In the genomic region with DNA sequence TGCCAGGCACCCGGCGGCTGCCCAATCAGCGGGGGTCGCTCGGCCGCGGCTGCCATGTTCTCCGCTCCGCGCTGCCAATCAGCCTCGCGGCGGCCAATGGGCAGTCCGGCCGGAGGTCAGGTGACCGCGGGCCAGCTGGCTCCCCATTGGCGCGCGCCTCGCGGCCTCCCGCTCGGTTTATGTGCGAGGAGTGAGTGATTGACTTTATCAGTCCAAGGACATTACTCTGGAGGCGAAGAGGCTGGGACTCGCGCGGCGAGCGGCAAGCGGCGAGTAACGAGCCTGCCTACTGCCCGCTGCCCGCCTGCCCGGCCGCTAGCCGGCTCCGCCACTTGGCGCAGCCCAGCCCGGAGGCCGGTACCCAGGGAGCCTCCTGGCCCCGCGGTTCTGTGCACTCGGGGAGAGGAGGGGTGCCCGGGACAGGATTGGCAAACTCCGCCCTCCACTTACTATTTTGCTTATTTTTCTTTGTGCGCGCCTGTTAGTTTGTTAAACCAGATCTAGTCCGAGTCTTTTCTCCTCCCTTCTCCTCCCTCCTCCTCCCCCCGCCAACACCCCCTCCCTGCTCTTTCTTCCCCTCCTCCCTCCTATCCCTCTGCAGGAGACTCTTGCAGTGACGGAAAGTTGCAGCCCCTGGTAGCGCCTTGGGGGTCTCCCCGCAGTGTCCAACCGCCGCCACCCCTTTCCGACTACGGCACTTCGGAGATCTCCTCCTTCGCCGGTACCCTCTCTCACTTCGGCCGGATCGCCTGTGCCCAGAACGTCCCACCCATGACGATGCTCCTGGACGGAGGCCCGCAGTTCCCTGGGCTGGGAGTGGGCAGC, we compare ENCODE assay signal across 10 cellular contexts. TPM values are rescaled to one million over a fixed set of nuclear protein-coding genes. Genes with fewer than 3 reads are reported as not detected.
DNase-seq lines count a peak whose midpoint lies in the region; ATAC-seq lines count a peak whose summit lies in the region.
"Had no signal": no experiment of that assay in that cellular context is flagged by ENCODE, and none has a peak within 500 bp of the region (broad histone marks: within the 10 kb centered on the region; RNA-seq: fewer than 3 reads in every experiment).

Gene ZIC3 (plus strand): TSS at position 207 of the 825 bp plus-strand sequence. CDS start 565 bp downstream, at position 772.

- H3K36me3 ChIP-seq in trophoblast cell (ENCODE audit: control insufficient read depth in 1 of 2, insufficient read depth in 2 of 2, low read length in 2 of 2) = no peaks in the 10 kb centered on the region
- H3K36me3 ChIP-seq: BLaER1 had no signal

- H2AFZ ChIP-seq in trophoblast cell (ENCODE audit: insufficient read depth, low read length, poor library complexity) = peak within 1 kb of the TSS; percentile 84

- intact Hi-C loops in activated CD4-positive, alpha-beta T cell treated with anti-CD3 and anti-CD28 coated beads for 36 hours (cut with DNase I, micrococcal nuclease) = loop anchor here (1.0 to 5.0 kb wide), 4 partner anchors 16 to 139 kb away; no protein-coding TSS in a partner anchor
- intact Hi-C loops in activated T-helper 1 cell treated with anti-CD3 and anti-CD28 coated beads, Interleukin-12 subunit alpha, Interleukin-12 subunit beta, Interleukin-2, Interleukin-4 antibody, amounts not matched to agents 30 ng/mL and 10 ng/mL and 1 ng/mL, durations not matched to agents 14 hours and 24 hours and 36 hours (cut with micrococcal nuclease) = loop anchor here (1.0 kb wide), 1 partner anchor 17 kb away; no protein-coding TSS in a partner anchor
- intact Hi-C loops in left ventricle myocardium superior (cut with micrococcal nuclease) = no loop called here

- peaks cover 0 to 10% of the 10 kb centered on the region in 2 experiments for H3K4me1 ChIP-seq in trophoblast cell (ENCODE audit: control insufficient read depth in 1 of 2, insufficient read depth in 2 of 2, low read length in 2 of 2)
- H3K4me1 ChIP-seq: BLaER1 had no signal

- H3K27ac Mint-ChIP-seq in activated CD4-positive, alpha-beta T cell treated with anti-CD3 and anti-CD28 coated beads for 36 hours = no peak within 1 kb of the TSS
- H3K27ac Mint-ChIP-seq in activated T-helper 1 cell treated with anti-CD3 and anti-CD28 coated beads, Interleukin-12 subunit alpha, Interleukin-12 subunit beta, Interleukin-2, Interleukin-4 antibody, amounts not matched to agents 30 ng/mL and 10 ng/mL and 1 ng/mL, durations not matched to agents 14 hours and 24 hours and 36 hours = peak within 1 kb of the TSS; percentile 75

- no peak within 1 kb of the TSS for H3K14ac ChIP-seq in trophoblast cell (ENCODE audit: low read length)

- POLR2A ChIA-PET in activated CD4-positive, alpha-beta T cell treated with anti-CD3 and anti-CD28 coated beads for 36 hours (lab: Charles Lee) = no interaction called here

- no peak within 1 kb of the TSS for H2BK12ac ChIP-seq in trophoblast cell (ENCODE audit: low read length)

- no peaks in the 10 kb centered on the region for H3K9me3 Mint-ChIP-seq in activated CD4-positive, alpha-beta T cell treated with anti-CD3 and anti-CD28 coated beads for 36 hours (ENCODE audit: low read depth)
- no peaks in the 10 kb centered on the region for H3K9me3 Mint-ChIP-seq in activated T-helper 1 cell treated with anti-CD3 and anti-CD28 coated beads, Interleukin-12 subunit alpha, Interleukin-12 subunit beta, Interleukin-2, Interleukin-4 antibody, amounts not matched to agents 30 ng/mL and 10 ng/mL and 1 ng/mL, durations not matched to agents 14 hours and 24 hours and 36 hours

- H3K36me3 Mint-ChIP-seq in activated CD4-positive, alpha-beta T cell treated with anti-CD3 and anti-CD28 coated beads for 36 hours (ENCODE audit: low read depth) = no peaks in the 10 kb centered on the region
- H3K36me3 Mint-ChIP-seq in activated T-helper 1 cell treated with anti-CD3 and anti-CD28 coated beads, Interleukin-12 subunit alpha, Interleukin-12 subunit beta, Interleukin-2, Interleukin-4 antibody, amounts not matched to agents 30 ng/mL and 10 ng/mL and 1 ng/mL, durations not matched to agents 14 hours and 24 hours and 36 hours (ENCODE audit: low read depth) = no peaks in the 10 kb centered on the region

- WGBS in trophoblast cell (ENCODE audit: extremely low coverage, insufficient coverage, insufficient read length) = no CpG with 5 or more reads among the region's 69 CpGs

- CTCF ChIA-PET in activated CD4-positive, alpha-beta T cell treated with anti-CD3 and anti-CD28 coated beads for 36 hours (lab: Charles Lee) = interaction anchor here (0.7 kb wide), 1 partner anchor 72 kb away, joined by 3 read pairs; no protein-coding TSS in a partner anchor

- no peaks in the 10 kb centered on the region for H3K79me1 ChIP-seq in trophoblast cell (ENCODE audit: low read length)

- peak within 1 kb of the TSS; percentile 24 for H4K12ac ChIP-seq in trophoblast cell (ENCODE audit: low read depth, low read length)

- no peak within 1 kb of the TSS for H4K91ac ChIP-seq in trophoblast cell (ENCODE audit: low read depth, low read length)

- peaks cover 17% of the 10 kb centered on the region for H3K4me1 Mint-ChIP-seq in activated CD4-positive, alpha-beta T cell treated with anti-CD3 and anti-CD28 coated beads for 36 hours
- H3K4me1 Mint-ChIP-seq in activated T-helper 1 cell treated with anti-CD3 and anti-CD28 coated beads, Interleukin-12 subunit alpha, Interleukin-12 subunit beta, Interleukin-2, Interleukin-4 antibody, amounts not matched to agents 30 ng/mL and 10 ng/mL and 1 ng/mL, durations not matched to agents 14 hours and 24 hours and 36 hours (ENCODE audit: low read depth) = no peaks in the 10 kb centered on the region

- H2BK5ac ChIP-seq in trophoblast cell (ENCODE audit: low read depth, low read length, poor library complexity) = no peak within 1 kb of the TSS

- peaks cover 40% of the 10 kb centered on the region for H3K27me3 ChIP-seq in trophoblast cell (ENCODE audit: insufficient read depth, low read length)

- H4K8ac ChIP-seq in trophoblast cell (ENCODE audit: low read depth, low read length) = no peak within 1 kb of the TSS

- ATAC-seq in activated CD4-positive, alpha-beta T cell treated with anti-CD3 and anti-CD28 coated beads for 36 hours = peak; percentile 71
- ATAC-seq in left ventricle myocardium superior (peak; percentile 96), HG03439 (IDR thresholded peaks at IDR 0.05; ENCODE audit: unreplicated experiment) (no peak)

- H3K27me3 Mint-ChIP-seq in activated CD4-positive, alpha-beta T cell treated with anti-CD3 and anti-CD28 coated beads for 36 hours = peaks cover 45% of the 10 kb centered on the region
- peaks cover 39% of the 10 kb centered on the region for H3K27me3 Mint-ChIP-seq in activated T-helper 1 cell treated with anti-CD3 and anti-CD28 coated beads, Interleukin-12 subunit alpha, Interleukin-12 subunit beta, Interleukin-2, Interleukin-4 antibody, amounts not matched to agents 30 ng/mL and 10 ng/mL and 1 ng/mL, durations not matched to agents 14 hours and 24 hours and 36 hours (ENCODE audit: insufficient read depth)

- no peak within 1 kb of the TSS for H3K4ac ChIP-seq in trophoblast cell (ENCODE audit: low read depth, low read length)

- peaks cover 3% of the 10 kb centered on the region for H3K9me3 ChIP-seq in trophoblast cell (ENCODE audit: insufficient read depth, low read depth, low read length)

- no peak within 1 kb of the TSS for H3K18ac ChIP-seq in trophoblast cell (ENCODE audit: low read length)

- peak; percentile 58 for DNase-seq in activated CD4-positive, alpha-beta T cell treated with anti-CD3 and anti-CD28 coated beads for 36 hours
- no peak for DNase-seq in activated CD4-positive, alpha-beta T cell treated with anti-CD3 and anti-CD28 coated beads for 1 hour
- DNase-seq in activated T-helper 1 cell treated with anti-CD3 and anti-CD28 coated beads, Interleukin-12 subunit alpha, Interleukin-12 subunit beta, Interleukin-2, Interleukin-4 antibody, amounts not matched to agents 30 ng/mL and 10 ng/mL and 1 ng/mL, durations not matched to agents 14 hours and 24 hours and 36 hours (ENCODE audit: low spot score) = no peak
- DNase-seq in left ventricle myocardium superior (peak; percentile 72), trophoblast cell (no peak), SW480 (ENCODE audit: low spot score) (no peak), KG1 (lab: John Stamatoyannopoulos, UW) (no peak)

- peak within 1 kb of the TSS; percentile 99 for H3K4me2 ChIP-seq in trophoblast cell (ENCODE audit: low read length)
- H3K4me2 ChIP-seq: BLaER1 had no signal

- no peak within 1 kb of the TSS for H3K23ac ChIP-seq in trophoblast cell (ENCODE audit: low read length)

- no peak within 1 kb of the TSS for H3K27ac ChIP-seq in trophoblast cell (ENCODE audit: low read depth, low read length)
- H3K27ac ChIP-seq: BLaER1 had no signal

- no peak within 1 kb of the TSS for H2AK5ac ChIP-seq in trophoblast cell (ENCODE audit: low read length)

- H2BK120ac ChIP-seq in trophoblast cell (ENCODE audit: insufficient read depth, low read length, poor library complexity) = no peak within 1 kb of the TSS

- H3K4me3 ChIP-seq in trophoblast cell (ENCODE audit: low read depth, low read length) = peak within 1 kb of the TSS; percentile 71
- H3K4me3 ChIP-seq: BLaER1 had no signal

- peak within 1 kb of the TSS; percentile 55 for H3K4me3 Mint-ChIP-seq in activated CD4-positive, alpha-beta T cell treated with anti-CD3 and anti-CD28 coated beads for 36 hours
- H3K4me3 Mint-ChIP-seq in activated T-helper 1 cell treated with anti-CD3 and anti-CD28 coated beads, Interleukin-12 subunit alpha, Interleukin-12 subunit beta, Interleukin-2, Interleukin-4 antibody, amounts not matched to agents 30 ng/mL and 10 ng/mL and 1 ng/mL, durations not matched to agents 14 hours and 24 hours and 36 hours = no peak within 1 kb of the TSS

- H3K9ac ChIP-seq in trophoblast cell (ENCODE audit: low read length) = no peak within 1 kb of the TSS
- H3K9ac ChIP-seq: BLaER1 had no signal

- no peaks in the 10 kb centered on the region for H3K79me2 ChIP-seq in trophoblast cell (ENCODE audit: control insufficient read depth, insufficient read depth, low read length, poor library complexity)

RNA-seq across cellular contexts. Expression of gene ZIC3, which starts in this region (rescaled TPM):
- not detected for total RNA-seq in activated CD4-positive, alpha-beta T cell treated with anti-CD3 and anti-CD28 coated beads for 36 hours
- total RNA-seq in activated T-helper 1 cell treated with anti-CD3 and anti-CD28 coated beads, Interleukin-12 subunit alpha, Interleukin-12 subunit beta, Interleukin-2, Interleukin-4 antibody, amounts not matched to agents 30 ng/mL and 10 ng/mL and 1 ng/mL, durations not matched to agents 14 hours and 24 hours and 36 hours = not detected in 2 replicates
- not detected for total RNA-seq in left ventricle myocardium superior
- 0.03 and 0.07 TPM in 2 replicates for polyA plus RNA-seq in trophoblast cell (2013)
- total RNA-seq: M059J had no signal

Comparison
In these comparisons a context has a peak if more than half of its experiments do, and no peak if none do; other contexts are left out.
1. Peak in DNase-seq and ATAC-seq in activated CD4-positive, alpha-beta T cell treated with anti-CD3 and anti-CD28 coated beads for 36 hours; RNA of the gene not detected or under 1 TPM.
2. Peak in DNase-seq and ATAC-seq in left ventricle myocardium superior; RNA of the gene not detected or under 1 TPM.